1 cellular context compared by ENCODE assay signal in the genomic region with DNA sequence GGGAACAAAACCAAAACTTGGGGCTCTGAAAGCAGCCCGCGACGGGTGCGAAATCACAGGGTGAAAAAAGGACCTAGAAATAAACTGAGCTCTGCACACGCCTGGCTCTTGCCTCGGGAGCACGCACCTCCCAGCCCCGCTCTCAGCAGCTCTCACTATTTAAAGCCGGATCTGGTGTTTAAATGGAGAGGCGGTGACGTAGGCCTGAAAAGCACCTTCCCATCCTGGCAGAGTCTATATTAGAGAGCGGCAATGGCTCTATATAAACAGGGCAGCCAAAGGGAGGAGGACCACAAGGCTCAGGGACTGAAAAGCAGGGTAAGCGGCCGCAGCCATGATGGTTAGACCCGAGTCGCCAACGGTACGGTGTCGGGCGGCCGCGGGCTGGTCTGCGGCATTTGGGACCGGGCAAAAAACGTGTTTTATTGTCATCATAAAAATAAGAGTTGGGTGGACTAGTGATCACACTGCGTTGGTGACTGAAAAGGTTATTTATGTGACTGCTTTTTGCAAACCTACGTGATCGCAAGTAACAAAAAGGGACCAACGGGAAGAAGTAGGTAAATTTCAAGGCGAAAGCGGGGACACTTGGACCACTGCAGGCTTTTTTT.
TF ChIP-seq lines count a peak whose summit lies in the region.

No MANE protein-coding gene starts in this region.

TF ChIP-seq in HepG2, 621 proteins besides CTCF, POLR2A, EP300 and RAD21 (continued from another document and continues in another):
- TF ChIP-seq, protein P1, sequence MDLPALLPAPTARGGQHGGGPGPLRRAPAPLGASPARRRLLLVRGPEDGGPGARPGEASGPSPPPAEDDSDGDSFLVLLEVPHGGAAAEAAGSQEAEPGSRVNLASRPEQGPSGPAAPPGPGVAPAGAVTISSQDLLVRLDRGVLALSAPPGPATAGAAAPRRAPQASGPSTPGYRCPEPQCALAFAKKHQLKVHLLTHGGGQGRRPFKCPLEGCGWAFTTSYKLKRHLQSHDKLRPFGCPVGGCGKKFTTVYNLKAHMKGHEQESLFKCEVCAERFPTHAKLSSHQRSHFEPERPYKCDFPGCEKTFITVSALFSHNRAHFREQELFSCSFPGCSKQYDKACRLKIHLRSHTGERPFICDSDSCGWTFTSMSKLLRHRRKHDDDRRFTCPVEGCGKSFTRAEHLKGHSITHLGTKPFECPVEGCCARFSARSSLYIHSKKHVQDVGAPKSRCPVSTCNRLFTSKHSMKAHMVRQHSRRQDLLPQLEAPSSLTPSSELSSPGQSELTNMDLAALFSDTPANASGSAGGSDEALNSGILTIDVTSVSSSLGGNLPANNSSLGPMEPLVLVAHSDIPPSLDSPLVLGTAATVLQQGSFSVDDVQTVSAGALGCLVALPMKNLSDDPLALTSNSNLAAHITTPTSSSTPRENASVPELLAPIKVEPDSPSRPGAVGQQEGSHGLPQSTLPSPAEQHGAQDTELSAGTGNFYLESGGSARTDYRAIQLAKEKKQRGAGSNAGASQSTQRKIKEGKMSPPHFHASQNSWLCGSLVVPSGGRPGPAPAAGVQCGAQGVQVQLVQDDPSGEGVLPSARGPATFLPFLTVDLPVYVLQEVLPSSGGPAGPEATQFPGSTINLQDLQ (CRISPR knock-in tag; IDR thresholded peaks at IDR 0.05), result peak; percentile 81; the same call in 1 of the 2 replicates
- TF ChIP-seq, protein P2, sequence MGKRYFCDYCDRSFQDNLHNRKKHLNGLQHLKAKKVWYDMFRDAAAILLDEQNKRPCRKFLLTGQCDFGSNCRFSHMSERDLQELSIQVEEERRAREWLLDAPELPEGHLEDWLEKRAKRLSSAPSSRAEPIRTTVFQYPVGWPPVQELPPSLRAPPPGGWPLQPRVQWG (CRISPR knock-in tag; IDR thresholded peaks at IDR 0.05; ENCODE audit: borderline replicate concordance, low read depth), result no peak
- TF ChIP-seq HIVEP1 (CRISPR knock-in tag; IDR thresholded peaks at IDR 0.05) (peak; percentile 64), ZBTB1 (CRISPR knock-in tag; IDR thresholded peaks at IDR 0.05; ENCODE audit: borderline replicate concordance) (no peak), ZNF570 (CRISPR knock-in tag; IDR thresholded peaks at IDR 0.05; ENCODE audit: borderline replicate concordance) (0 out of 2 replicates have a peak, but pooled peaks have one; percentile 70), ELF3 (CRISPR knock-in tag; IDR thresholded peaks at IDR 0.05) (peak; percentile 74), ZNF121 (CRISPR knock-in tag; IDR thresholded peaks at IDR 0.05) (no peak), NFE2L2 (IDR thresholded peaks at IDR 0.05; ENCODE audit: low read length) (no peak), SIX1 (CRISPR knock-in tag; IDR thresholded peaks at IDR 0.05; ENCODE audit: borderline replicate concordance) (no peak), ZNF572 (CRISPR knock-in tag; IDR thresholded peaks at IDR 0.05) (0 out of 2 replicates have a peak, but pooled peaks have one; percentile 28), ZNF30 (CRISPR knock-in tag; IDR thresholded peaks at IDR 0.05) (no peak), ZNF703 (CRISPR knock-in tag; IDR thresholded peaks at IDR 0.05; ENCODE audit: borderline replicate concordance) (peak; percentile 63; the same call in 1 of the 2 replicates), JDP2 (CRISPR knock-in tag; IDR thresholded peaks at IDR 0.05; ENCODE audit: borderline replicate concordance) (no peak), ZBTB38 (CRISPR knock-in tag; IDR thresholded peaks at IDR 0.05) (peak; percentile 62), SOX5 (CRISPR knock-in tag; IDR thresholded peaks at IDR 0.05; ENCODE audit: borderline replicate concordance) (peak; percentile 45; the same call in 1 of the 2 replicates), ZNF264 (CRISPR knock-in tag; IDR thresholded peaks at IDR 0.05) (peak; percentile 49; the same call in 1 of the 2 replicates), ZZZ3 (CRISPR knock-in tag; IDR thresholded peaks at IDR 0.05; ENCODE audit: borderline replicate concordance) (no peak), ZNF776 (CRISPR knock-in tag; IDR thresholded peaks at IDR 0.05) (no peak), ZNF382 (CRISPR knock-in tag; IDR thresholded peaks at IDR 0.05; ENCODE audit: borderline replicate concordance) (no peak), CREB1 (IDR thresholded peaks at IDR 0.05) (peak; percentile 87), CREB1 (CRISPR knock-in tag; IDR thresholded peaks at IDR 0.05) (peak; percentile 97), ARNT2 (CRISPR knock-in tag; IDR thresholded peaks at IDR 0.05; ENCODE audit: low read depth) (peak; percentile 71), HOXA3 (CRISPR knock-in tag; IDR thresholded peaks at IDR 0.05) (peak; percentile 82), PCBP2 (optimal IDR thresholded peaks at IDR 0.05; ENCODE audit: low read depth, low read length, poor library complexity, severe bottlenecking) (no peak), RXRB (CRISPR knock-in tag; IDR thresholded peaks at IDR 0.05; ENCODE audit: borderline replicate concordance) (peak; percentile 67)
- TF ChIP-seq, protein P3, sequence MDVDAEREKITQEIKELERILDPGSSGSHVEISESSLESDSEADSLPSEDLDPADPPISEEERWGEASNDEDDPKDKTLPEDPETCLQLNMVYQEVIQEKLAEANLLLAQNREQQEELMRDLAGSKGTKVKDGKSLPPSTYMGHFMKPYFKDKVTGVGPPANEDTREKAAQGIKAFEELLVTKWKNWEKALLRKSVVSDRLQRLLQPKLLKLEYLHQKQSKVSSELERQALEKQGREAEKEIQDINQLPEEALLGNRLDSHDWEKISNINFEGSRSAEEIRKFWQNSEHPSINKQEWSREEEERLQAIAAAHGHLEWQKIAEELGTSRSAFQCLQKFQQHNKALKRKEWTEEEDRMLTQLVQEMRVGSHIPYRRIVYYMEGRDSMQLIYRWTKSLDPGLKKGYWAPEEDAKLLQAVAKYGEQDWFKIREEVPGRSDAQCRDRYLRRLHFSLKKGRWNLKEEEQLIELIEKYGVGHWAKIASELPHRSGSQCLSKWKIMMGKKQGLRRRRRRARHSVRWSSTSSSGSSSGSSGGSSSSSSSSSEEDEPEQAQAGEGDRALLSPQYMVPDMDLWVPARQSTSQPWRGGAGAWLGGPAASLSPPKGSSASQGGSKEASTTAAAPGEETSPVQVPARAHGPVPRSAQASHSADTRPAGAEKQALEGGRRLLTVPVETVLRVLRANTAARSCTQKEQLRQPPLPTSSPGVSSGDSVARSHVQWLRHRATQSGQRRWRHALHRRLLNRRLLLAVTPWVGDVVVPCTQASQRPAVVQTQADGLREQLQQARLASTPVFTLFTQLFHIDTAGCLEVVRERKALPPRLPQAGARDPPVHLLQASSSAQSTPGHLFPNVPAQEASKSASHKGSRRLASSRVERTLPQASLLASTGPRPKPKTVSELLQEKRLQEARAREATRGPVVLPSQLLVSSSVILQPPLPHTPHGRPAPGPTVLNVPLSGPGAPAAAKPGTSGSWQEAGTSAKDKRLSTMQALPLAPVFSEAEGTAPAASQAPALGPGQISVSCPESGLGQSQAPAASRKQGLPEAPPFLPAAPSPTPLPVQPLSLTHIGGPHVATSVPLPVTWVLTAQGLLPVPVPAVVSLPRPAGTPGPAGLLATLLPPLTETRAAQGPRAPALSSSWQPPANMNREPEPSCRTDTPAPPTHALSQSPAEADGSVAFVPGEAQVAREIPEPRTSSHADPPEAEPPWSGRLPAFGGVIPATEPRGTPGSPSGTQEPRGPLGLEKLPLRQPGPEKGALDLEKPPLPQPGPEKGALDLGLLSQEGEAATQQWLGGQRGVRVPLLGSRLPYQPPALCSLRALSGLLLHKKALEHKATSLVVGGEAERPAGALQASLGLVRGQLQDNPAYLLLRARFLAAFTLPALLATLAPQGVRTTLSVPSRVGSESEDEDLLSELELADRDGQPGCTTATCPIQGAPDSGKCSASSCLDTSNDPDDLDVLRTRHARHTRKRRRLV (CRISPR knock-in tag; IDR thresholded peaks at IDR 0.05), result 0 out of 2 replicates have a peak, but pooled peaks have one; percentile 35
- TF ChIP-seq, protein P4, sequence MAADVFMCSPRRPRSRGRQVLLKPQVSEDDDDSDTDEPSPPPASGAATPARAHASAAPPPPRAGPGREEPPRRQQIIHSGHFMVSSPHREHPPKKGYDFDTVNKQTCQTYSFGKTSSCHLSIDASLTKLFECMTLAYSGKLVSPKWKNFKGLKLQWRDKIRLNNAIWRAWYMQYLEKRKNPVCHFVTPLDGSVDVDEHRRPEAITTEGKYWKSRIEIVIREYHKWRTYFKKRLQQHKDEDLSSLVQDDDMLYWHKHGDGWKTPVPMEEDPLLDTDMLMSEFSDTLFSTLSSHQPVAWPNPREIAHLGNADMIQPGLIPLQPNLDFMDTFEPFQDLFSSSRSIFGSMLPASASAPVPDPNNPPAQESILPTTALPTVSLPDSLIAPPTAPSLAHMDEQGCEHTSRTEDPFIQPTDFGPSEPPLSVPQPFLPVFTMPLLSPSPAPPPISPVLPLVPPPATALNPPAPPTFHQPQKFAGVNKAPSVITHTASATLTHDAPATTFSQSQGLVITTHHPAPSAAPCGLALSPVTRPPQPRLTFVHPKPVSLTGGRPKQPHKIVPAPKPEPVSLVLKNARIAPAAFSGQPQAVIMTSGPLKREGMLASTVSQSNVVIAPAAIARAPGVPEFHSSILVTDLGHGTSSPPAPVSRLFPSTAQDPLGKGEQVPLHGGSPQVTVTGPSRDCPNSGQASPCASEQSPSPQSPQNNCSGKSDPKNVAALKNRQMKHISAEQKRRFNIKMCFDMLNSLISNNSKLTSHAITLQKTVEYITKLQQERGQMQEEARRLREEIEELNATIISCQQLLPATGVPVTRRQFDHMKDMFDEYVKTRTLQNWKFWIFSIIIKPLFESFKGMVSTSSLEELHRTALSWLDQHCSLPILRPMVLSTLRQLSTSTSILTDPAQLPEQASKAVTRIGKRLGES (CRISPR knock-in tag; IDR thresholded peaks at IDR 0.05; ENCODE audit: borderline replicate concordance), result no peak
- TF ChIP-seq, protein P5, sequence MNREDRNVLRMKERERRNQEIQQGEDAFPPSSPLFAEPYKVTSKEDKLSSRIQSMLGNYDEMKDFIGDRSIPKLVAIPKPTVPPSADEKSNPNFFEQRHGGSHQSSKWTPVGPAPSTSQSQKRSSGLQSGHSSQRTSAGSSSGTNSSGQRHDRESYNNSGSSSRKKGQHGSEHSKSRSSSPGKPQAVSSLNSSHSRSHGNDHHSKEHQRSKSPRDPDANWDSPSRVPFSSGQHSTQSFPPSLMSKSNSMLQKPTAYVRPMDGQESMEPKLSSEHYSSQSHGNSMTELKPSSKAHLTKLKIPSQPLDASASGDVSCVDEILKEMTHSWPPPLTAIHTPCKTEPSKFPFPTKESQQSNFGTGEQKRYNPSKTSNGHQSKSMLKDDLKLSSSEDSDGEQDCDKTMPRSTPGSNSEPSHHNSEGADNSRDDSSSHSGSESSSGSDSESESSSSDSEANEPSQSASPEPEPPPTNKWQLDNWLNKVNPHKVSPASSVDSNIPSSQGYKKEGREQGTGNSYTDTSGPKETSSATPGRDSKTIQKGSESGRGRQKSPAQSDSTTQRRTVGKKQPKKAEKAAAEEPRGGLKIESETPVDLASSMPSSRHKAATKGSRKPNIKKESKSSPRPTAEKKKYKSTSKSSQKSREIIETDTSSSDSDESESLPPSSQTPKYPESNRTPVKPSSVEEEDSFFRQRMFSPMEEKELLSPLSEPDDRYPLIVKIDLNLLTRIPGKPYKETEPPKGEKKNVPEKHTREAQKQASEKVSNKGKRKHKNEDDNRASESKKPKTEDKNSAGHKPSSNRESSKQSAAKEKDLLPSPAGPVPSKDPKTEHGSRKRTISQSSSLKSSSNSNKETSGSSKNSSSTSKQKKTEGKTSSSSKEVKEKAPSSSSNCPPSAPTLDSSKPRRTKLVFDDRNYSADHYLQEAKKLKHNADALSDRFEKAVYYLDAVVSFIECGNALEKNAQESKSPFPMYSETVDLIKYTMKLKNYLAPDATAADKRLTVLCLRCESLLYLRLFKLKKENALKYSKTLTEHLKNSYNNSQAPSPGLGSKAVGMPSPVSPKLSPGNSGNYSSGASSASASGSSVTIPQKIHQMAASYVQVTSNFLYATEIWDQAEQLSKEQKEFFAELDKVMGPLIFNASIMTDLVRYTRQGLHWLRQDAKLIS (CRISPR knock-in tag; IDR thresholded peaks at IDR 0.05), result peak; percentile 96
- TF ChIP-seq, protein P6, sequence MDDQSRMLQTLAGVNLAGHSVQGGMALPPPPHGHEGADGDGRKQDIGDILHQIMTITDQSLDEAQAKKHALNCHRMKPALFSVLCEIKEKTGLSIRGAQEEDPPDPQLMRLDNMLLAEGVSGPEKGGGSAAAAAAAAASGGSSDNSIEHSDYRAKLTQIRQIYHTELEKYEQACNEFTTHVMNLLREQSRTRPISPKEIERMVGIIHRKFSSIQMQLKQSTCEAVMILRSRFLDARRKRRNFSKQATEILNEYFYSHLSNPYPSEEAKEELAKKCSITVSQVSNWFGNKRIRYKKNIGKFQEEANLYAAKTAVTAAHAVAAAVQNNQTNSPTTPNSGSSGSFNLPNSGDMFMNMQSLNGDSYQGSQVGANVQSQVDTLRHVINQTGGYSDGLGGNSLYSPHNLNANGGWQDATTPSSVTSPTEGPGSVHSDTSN (CRISPR knock-in tag; IDR thresholded peaks at IDR 0.05; ENCODE audit: borderline replicate concordance), result 0 out of 2 replicates have a peak, but pooled peaks have one; percentile 42
- TF ChIP-seq, protein P7, sequence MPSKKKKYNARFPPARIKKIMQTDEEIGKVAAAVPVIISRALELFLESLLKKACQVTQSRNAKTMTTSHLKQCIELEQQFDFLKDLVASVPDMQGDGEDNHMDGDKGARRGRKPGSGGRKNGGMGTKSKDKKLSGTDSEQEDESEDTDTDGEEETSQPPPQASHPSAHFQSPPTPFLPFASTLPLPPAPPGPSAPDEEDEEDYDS (CRISPR knock-in tag; IDR thresholded peaks at IDR 0.05), result peak; percentile 100
- TF ChIP-seq, protein P8, sequence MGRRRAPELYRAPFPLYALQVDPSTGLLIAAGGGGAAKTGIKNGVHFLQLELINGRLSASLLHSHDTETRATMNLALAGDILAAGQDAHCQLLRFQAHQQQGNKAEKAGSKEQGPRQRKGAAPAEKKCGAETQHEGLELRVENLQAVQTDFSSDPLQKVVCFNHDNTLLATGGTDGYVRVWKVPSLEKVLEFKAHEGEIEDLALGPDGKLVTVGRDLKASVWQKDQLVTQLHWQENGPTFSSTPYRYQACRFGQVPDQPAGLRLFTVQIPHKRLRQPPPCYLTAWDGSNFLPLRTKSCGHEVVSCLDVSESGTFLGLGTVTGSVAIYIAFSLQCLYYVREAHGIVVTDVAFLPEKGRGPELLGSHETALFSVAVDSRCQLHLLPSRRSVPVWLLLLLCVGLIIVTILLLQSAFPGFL (CRISPR knock-in tag; IDR thresholded peaks at IDR 0.05), result 0 out of 2 replicates have a peak, but pooled peaks have one; percentile 11
